In the genomic region with DNA sequence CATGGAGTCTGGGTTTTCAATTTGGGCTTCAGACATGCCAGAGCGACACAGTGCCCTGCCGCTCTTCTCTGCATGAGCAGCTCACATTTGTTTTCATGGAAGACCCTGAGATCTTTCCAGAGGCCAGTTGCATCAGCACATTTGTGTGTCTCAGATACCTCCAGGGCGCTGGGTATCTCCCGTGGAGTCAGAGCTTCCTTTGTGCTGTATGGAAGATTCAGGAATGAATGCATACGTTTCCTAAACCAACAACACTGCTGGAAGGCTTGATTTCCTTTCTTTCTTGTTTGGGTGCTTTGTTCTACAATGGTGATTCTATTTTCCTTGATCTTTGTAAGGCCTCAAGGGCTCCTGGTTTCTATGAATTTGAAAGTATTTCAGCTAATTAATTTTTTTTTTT, we compare ENCODE assay signal across 1 cellular context.
TF ChIP-seq lines count a peak whose summit lies in the region.

No MANE protein-coding gene starts in this region.

TF ChIP-seq in GM23338, 12 proteins besides CTCF, POLR2A, EP300 and RAD21:
- TF ChIP-seq, protein P1, sequence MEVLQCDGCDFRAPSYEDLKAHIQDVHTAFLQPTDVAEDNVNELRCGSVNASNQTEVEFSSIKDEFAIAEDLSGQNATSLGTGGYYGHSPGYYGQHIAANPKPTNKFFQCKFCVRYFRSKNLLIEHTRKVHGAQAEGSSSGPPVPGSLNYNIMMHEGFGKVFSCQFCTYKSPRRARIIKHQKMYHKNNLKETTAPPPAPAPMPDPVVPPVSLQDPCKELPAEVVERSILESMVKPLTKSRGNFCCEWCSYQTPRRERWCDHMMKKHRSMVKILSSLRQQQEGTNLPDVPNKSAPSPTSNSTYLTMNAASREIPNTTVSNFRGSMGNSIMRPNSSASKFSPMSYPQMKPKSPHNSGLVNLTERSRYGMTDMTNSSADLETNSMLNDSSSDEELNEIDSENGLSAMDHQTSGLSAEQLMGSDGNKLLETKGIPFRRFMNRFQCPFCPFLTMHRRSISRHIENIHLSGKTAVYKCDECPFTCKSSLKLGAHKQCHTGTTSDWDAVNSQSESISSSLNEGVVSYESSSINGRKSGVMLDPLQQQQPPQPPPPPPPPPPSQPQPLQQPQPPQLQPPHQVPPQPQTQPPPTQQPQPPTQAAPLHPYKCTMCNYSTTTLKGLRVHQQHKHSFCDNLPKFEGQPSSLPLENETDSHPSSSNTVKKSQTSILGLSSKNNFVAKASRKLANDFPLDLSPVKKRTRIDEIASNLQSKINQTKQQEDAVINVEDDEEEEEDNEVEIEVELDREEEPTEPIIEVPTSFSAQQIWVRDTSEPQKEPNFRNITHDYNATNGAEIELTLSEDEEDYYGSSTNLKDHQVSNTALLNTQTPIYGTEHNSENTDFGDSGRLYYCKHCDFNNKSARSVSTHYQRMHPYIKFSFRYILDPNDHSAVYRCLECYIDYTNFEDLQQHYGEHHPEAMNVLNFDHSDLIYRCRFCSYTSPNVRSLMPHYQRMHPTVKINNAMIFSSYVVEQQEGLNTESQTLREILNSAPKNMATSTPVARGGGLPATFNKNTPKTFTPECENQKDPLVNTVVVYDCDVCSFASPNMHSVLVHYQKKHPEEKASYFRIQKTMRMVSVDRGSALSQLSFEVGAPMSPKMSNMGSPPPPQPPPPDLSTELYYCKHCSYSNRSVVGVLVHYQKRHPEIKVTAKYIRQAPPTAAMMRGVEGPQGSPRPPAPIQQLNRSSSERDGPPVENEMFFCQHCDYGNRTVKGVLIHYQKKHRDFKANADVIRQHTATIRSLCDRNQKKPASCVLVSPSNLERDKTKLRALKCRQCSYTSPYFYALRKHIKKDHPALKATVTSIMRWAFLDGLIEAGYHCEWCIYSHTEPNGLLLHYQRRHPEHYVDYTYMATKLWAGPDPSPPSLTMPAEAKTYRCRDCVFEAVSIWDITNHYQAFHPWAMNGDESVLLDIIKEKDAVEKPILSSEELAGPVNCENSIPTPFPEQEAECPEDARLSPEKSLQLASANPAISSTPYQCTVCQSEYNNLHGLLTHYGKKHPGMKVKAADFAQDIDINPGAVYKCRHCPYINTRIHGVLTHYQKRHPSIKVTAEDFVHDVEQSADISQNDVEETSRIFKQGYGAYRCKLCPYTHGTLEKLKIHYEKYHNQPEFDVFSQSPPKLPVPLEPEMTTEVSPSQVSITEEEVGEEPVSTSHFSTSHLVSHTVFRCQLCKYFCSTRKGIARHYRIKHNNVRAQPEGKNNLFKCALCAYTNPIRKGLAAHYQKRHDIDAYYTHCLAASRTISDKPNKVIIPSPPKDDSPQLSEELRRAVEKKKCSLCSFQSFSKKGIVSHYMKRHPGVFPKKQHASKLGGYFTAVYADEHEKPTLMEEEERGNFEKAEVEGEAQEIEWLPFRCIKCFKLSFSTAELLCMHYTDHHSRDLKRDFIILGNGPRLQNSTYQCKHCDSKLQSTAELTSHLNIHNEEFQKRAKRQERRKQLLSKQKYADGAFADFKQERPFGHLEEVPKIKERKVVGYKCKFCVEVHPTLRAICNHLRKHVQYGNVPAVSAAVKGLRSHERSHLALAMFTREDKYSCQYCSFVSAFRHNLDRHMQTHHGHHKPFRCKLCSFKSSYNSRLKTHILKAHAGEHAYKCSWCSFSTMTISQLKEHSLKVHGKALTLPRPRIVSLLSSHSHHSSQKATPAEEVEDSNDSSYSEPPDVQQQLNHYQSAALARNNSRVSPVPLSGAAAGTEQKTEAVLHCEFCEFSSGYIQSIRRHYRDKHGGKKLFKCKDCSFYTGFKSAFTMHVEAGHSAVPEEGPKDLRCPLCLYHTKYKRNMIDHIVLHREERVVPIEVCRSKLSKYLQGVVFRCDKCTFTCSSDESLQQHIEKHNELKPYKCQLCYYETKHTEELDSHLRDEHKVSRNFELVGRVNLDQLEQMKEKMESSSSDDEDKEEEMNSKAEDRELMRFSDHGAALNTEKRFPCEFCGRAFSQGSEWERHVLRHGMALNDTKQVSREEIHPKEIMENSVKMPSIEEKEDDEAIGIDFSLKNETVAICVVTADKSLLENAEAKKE (CRISPR knock-in tag; IDR thresholded peaks at IDR 0.05) = no peak
- TF ChIP-seq EZH2phosphoT487 (IDR thresholded peaks at IDR 0.05; ENCODE audit: unreplicated experiment) = no peak
- TF ChIP-seq ZNF114 (CRISPR knock-in tag; IDR thresholded peaks at IDR 0.05) = no peak
- no peak for TF ChIP-seq CREB1 (CRISPR knock-in tag; IDR thresholded peaks at IDR 0.05; ENCODE audit: low read depth)
- TF ChIP-seq ZNF331 (CRISPR knock-in tag; IDR thresholded peaks at IDR 0.05; ENCODE audit: low read depth) = no peak
- TF ChIP-seq STAT1 (IDR thresholded peaks at IDR 0.05; ENCODE audit: unreplicated experiment) = no peak
- TF ChIP-seq NANOG (IDR thresholded peaks at IDR 0.05; ENCODE audit: borderline replicate concordance) = no peak
- TF ChIP-seq JUNB (IDR thresholded peaks at IDR 0.05; ENCODE audit: unreplicated experiment) = no peak
- TF ChIP-seq, protein P2, sequence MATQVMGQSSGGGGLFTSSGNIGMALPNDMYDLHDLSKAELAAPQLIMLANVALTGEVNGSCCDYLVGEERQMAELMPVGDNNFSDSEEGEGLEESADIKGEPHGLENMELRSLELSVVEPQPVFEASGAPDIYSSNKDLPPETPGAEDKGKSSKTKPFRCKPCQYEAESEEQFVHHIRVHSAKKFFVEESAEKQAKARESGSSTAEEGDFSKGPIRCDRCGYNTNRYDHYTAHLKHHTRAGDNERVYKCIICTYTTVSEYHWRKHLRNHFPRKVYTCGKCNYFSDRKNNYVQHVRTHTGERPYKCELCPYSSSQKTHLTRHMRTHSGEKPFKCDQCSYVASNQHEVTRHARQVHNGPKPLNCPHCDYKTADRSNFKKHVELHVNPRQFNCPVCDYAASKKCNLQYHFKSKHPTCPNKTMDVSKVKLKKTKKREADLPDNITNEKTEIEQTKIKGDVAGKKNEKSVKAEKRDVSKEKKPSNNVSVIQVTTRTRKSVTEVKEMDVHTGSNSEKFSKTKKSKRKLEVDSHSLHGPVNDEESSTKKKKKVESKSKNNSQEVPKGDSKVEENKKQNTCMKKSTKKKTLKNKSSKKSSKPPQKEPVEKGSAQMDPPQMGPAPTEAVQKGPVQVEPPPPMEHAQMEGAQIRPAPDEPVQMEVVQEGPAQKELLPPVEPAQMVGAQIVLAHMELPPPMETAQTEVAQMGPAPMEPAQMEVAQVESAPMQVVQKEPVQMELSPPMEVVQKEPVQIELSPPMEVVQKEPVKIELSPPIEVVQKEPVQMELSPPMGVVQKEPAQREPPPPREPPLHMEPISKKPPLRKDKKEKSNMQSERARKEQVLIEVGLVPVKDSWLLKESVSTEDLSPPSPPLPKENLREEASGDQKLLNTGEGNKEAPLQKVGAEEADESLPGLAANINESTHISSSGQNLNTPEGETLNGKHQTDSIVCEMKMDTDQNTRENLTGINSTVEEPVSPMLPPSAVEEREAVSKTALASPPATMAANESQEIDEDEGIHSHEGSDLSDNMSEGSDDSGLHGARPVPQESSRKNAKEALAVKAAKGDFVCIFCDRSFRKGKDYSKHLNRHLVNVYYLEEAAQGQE (IDR thresholded peaks at IDR 0.05; ENCODE audit: unreplicated experiment) = no peak
- no peak for TF ChIP-seq EZH2 (IDR thresholded peaks at IDR 0.05; ENCODE audit: low read depth, unreplicated experiment)
- TF ChIP-seq POLR2AphosphoS5 (IDR thresholded peaks at IDR 0.05; ENCODE audit: low read depth) = no peak
- TF ChIP-seq, protein P3, sequence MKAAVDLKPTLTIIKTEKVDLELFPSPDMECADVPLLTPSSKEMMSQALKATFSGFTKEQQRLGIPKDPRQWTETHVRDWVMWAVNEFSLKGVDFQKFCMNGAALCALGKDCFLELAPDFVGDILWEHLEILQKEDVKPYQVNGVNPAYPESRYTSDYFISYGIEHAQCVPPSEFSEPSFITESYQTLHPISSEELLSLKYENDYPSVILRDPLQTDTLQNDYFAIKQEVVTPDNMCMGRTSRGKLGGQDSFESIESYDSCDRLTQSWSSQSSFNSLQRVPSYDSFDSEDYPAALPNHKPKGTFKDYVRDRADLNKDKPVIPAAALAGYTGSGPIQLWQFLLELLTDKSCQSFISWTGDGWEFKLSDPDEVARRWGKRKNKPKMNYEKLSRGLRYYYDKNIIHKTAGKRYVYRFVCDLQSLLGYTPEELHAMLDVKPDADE (IDR thresholded peaks at IDR 0.05) = no peak
